Comparison of ENCODE assay signal across 20 cellular contexts in genomic region chr6:100553243-100553642, GRCh38.
DNase-seq lines count a peak whose midpoint lies in the region; ATAC-seq, FAIRE-seq and TF ChIP-seq lines count a peak whose summit lies in the region.
"Had no signal": no experiment of that assay in that cellular context is flagged by ENCODE, and none has a peak within 500 bp of the region (broad histone marks: within the 10 kb centered on the region; RNA-seq: fewer than 3 reads in every experiment).

No MANE protein-coding gene starts in this region.

- FAIRE-seq in islet of Langerhans (lab: Jason Lieb, UNC), result peak; percentile 81

- TF ChIP-seq CTCF in GM23338 (conservative IDR thresholded peaks at IDR 0.05; ENCODE audit: low read depth in 2 of 2), result no peak
- no peak for TF ChIP-seq CTCF in activated CD8-positive, alpha-beta T cell treated with anti-CD3 and anti-CD28 coated beads for 36 hours (IDR thresholded peaks at IDR 0.05)

- no peaks in the 10 kb centered on the region for H3K4me1 ChIP-seq in GM23338 (ENCODE audit: insufficient read depth)
- H3K4me1 ChIP-seq: tibial nerve had no signal

- no peaks in the 10 kb centered on the region for H3K36me3 ChIP-seq in GM23338 (ENCODE audit: insufficient read depth)
- H3K36me3 ChIP-seq: tibial nerve, WERI-Rb-1 had no signal

- H3K4me3 ChIP-seq in GM23338, result no peak overlapping the region
- H3K4me3 ChIP-seq: tibial nerve had no signal

- H3K4me3 Mint-ChIP-seq in GM23338, result no peak overlapping the region
- no peak overlapping the region for H3K4me3 Mint-ChIP-seq in activated CD8-positive, alpha-beta T cell treated with anti-CD3 and anti-CD28 coated beads for 36 hours
- H3K4me3 Mint-ChIP-seq: HFFc6; stimulated activated memory B cell treated with anti-CD40 and anti-IgM and Interleukin-4, amounts not matched to agents 10 μg/mL and 1 μg/mL and 100 μg/mL, for 72 hours; T-helper 1 cell treated with Interleukin-12 subunit alpha and Interleukin-12 subunit beta and Interleukin-4 antibody, amounts not matched to agents 30 μg/mL and 1 μg/mL, for 36 hours had no signal

- peaks cover 2% of the 10 kb centered on the region; the same call in 1 of the 3 replicates for H3K4me1 Mint-ChIP-seq in GM23338
- H3K4me1 Mint-ChIP-seq in activated CD8-positive, alpha-beta T cell treated with anti-CD3 and anti-CD28 coated beads for 36 hours (ENCODE audit: low read depth), result no peaks in the 10 kb centered on the region
- H3K4me1 Mint-ChIP-seq: stimulated activated memory B cell treated with anti-CD40 and anti-IgM and Interleukin-4, amounts not matched to agents 10 μg/mL and 1 μg/mL and 100 μg/mL, for 72 hours had no signal

- H3K4me2 ChIP-seq in GM23338, result no peak overlapping the region

- ATAC-seq in GM23338 (no peak), HG03175 (IDR thresholded peaks at IDR 0.05; ENCODE audit: unreplicated experiment) (no peak), GM19452 (IDR thresholded peaks at IDR 0.05; ENCODE audit: unreplicated experiment) (no peak)
- no peak for ATAC-seq in activated CD8-positive, alpha-beta T cell treated with anti-CD3 and anti-CD28 coated beads for 36 hours
- ATAC-seq: left ventricle myocardium superior; sciatic nerve; stimulated activated memory B cell treated with anti-CD40 and anti-IgM and Interleukin-4, amounts not matched to agents 10 μg/mL and 1 μg/mL and 100 μg/mL, for 72 hours had no signal

- DNase-seq in COLO668 (lab: John Stamatoyannopoulos, UW; ENCODE audit: unreplicated experiment) (peak; percentile 0), GM23338 (ENCODE audit: low spot score) (no peak), NCI-H2227 (lab: John Stamatoyannopoulos, UW; ENCODE audit: unreplicated experiment) (peak; percentile 17)
- DNase-seq in activated CD8-positive, alpha-beta T cell treated with anti-CD3 and anti-CD28 coated beads for 36 hours, result no peak
- DNase-seq in stimulated activated naive CD4-positive, alpha-beta T cell (lab: John Stamatoyannopoulos, UW), result no peak
- DNase-seq: activated naive CD4-positive, alpha-beta T cell treated with Interleukin-2 at 50 U/mL for 16 hours; central memory CD4-positive, alpha-beta T cell; DND-41; HFFc6; KG1; left ventricle myocardium superior; NCI-H446 treated with DMSO at 0.1 percent for 48 hours; WERI-Rb-1 had no signal

- no peaks in the 10 kb centered on the region for H3K79me2 ChIP-seq in GM23338 (replicated peaks; ENCODE audit: insufficient read depth)

- CTCF ChIA-PET in activated CD8-positive, alpha-beta T cell treated with anti-CD3 and anti-CD28 coated beads for 36 hours (lab: Charles Lee), result no interaction called here

- H3K36me3 Mint-ChIP-seq in GM23338 (ENCODE audit: low read depth), result no peaks in the 10 kb centered on the region
- peaks cover 5% of the 10 kb centered on the region for H3K36me3 Mint-ChIP-seq in activated CD8-positive, alpha-beta T cell treated with anti-CD3 and anti-CD28 coated beads for 36 hours (ENCODE audit: low read depth)

- POLR2A ChIA-PET in activated CD8-positive, alpha-beta T cell treated with anti-CD3 and anti-CD28 coated beads for 36 hours (lab: Charles Lee), result no interaction called here

- H3K9me2 ChIP-seq in GM23338 (ENCODE audit: insufficient read depth), result no peaks in the 10 kb centered on the region

- no peaks in the 10 kb centered on the region for H4K20me1 ChIP-seq in GM23338 (replicated peaks; ENCODE audit: insufficient read depth)

- H3K9me3 Mint-ChIP-seq in GM23338, result no peaks in the 10 kb centered on the region
- H3K9me3 Mint-ChIP-seq in activated CD8-positive, alpha-beta T cell treated with anti-CD3 and anti-CD28 coated beads for 36 hours, result no peaks in the 10 kb centered on the region
- H3K9me3 Mint-ChIP-seq: HFFc6; stimulated activated memory B cell treated with anti-CD40 and anti-IgM and Interleukin-4, amounts not matched to agents 10 μg/mL and 1 μg/mL and 100 μg/mL, for 72 hours; T-helper 1 cell treated with Interleukin-12 subunit alpha and Interleukin-12 subunit beta and Interleukin-4 antibody, amounts not matched to agents 30 μg/mL and 1 μg/mL, for 36 hours had no signal

- no peak overlapping the region for H3K27ac Mint-ChIP-seq in GM23338
- H3K27ac Mint-ChIP-seq in activated CD8-positive, alpha-beta T cell treated with anti-CD3 and anti-CD28 coated beads for 36 hours, result no peak overlapping the region
- H3K27ac Mint-ChIP-seq: HFFc6; stimulated activated memory B cell treated with anti-CD40 and anti-IgM and Interleukin-4, amounts not matched to agents 10 μg/mL and 1 μg/mL and 100 μg/mL, for 72 hours; T-helper 1 cell treated with Interleukin-12 subunit alpha and Interleukin-12 subunit beta and Interleukin-4 antibody, amounts not matched to agents 30 μg/mL and 1 μg/mL, for 36 hours had no signal

- H3K27ac ChIP-seq in GM23338 (ENCODE audit: low read depth), result peak overlapping the region; percentile 3; the same call in 1 of the 2 replicates
- H3K27ac ChIP-seq: tibial nerve, WERI-Rb-1 had no signal

- no peaks in the 10 kb centered on the region for H3K27me3 ChIP-seq in GM23338 (ENCODE audit: insufficient read depth)
- H3K27me3 ChIP-seq: tibial nerve had no signal

- no peaks in the 10 kb centered on the region for H3K27me3 Mint-ChIP-seq in GM23338 (ENCODE audit: insufficient read depth, low read depth, poor library complexity)
- H3K27me3 Mint-ChIP-seq in activated CD8-positive, alpha-beta T cell treated with anti-CD3 and anti-CD28 coated beads for 36 hours, result no peaks in the 10 kb centered on the region
- H3K27me3 Mint-ChIP-seq: stimulated activated memory B cell treated with anti-CD40 and anti-IgM and Interleukin-4, amounts not matched to agents 10 μg/mL and 1 μg/mL and 100 μg/mL, for 72 hours had no signal

- intact Hi-C loops in activated CD8-positive, alpha-beta T cell treated with anti-CD3 and anti-CD28 coated beads for 36 hours (cut with micrococcal nuclease), result no loop called here

- no peak overlapping the region for H2AFZ ChIP-seq in GM23338

- no peaks in the 10 kb centered on the region for H3F3A ChIP-seq in GM23338 (replicated peaks; ENCODE audit: low read depth)

TF ChIP-seq in GM23338, 12 proteins besides CTCF, POLR2A, EP300 and RAD21 (continues in another document):
- no peak for TF ChIP-seq ETS1 (IDR thresholded peaks at IDR 0.05)
- TF ChIP-seq EZH2phosphoT487 (IDR thresholded peaks at IDR 0.05; ENCODE audit: unreplicated experiment), result no peak

Comparison
In these comparisons a context has a peak if more than half of its experiments do, and no peak if none do; other contexts are left out.
1. DNase-seq: peak in COLO668 (single experiment) and NCI-H2227 (single experiment); none in GM23338 (single experiment), activated CD8-positive, alpha-beta T cell treated with anti-CD3 and anti-CD28 coated beads for 36 hours (single experiment) and stimulated activated naive CD4-positive, alpha-beta T cell (0 of 6).